In genomic region chr10:71848325-71849277, GRCh38 we compare ENCODE assay signal across 11 cellular contexts. TPM values are rescaled to one million over a fixed set of nuclear protein-coding genes. Genes with fewer than 3 reads are reported as not detected.
DNase-seq lines count a peak whose midpoint lies in the region; ATAC-seq and TF ChIP-seq lines count a peak whose summit lies in the region.
"Had no signal": no experiment of that assay in that cellular context is flagged by ENCODE, and none has a peak within 500 bp of the region (broad histone marks: within the 10 kb centered on the region; RNA-seq: fewer than 3 reads in every experiment).

No MANE protein-coding gene starts in this region.

- H3K36me3 Mint-ChIP-seq in natural killer cell treated with Interleukin-12 subunit alpha and Interleukin-12 subunit beta and Interleukin-15 and Interleukin-18, amount 100 ng/mL, for 72 hours, result no peaks in the 10 kb centered on the region

- 84 to 86% methylated on average over 10 to 11 of the region's 11 CpGs for whole genome bisulfite sequencing in ectodermal cell, 2 experiments

- no peak for ATAC-seq in natural killer cell treated with Interleukin-12 subunit alpha and Interleukin-12 subunit beta and Interleukin-15 and Interleukin-18, amount 100 ng/mL, for 72 hours
- no peak for ATAC-seq in GM18907 (IDR thresholded peaks at IDR 0.05; ENCODE audit: unreplicated experiment)
- ATAC-seq: pancreas had no signal

- H3K27me3 ChIP-seq in AG04450 (ENCODE audit: control insufficient read depth, insufficient read depth, low read length) (no peaks in the 10 kb centered on the region), ectodermal cell (ENCODE audit: control insufficient read depth, insufficient read depth, low read length, poor library complexity, severe bottlenecking) (no peaks in the 10 kb centered on the region)
- H3K27me3 ChIP-seq: pancreas, tibial artery had no signal

- no peaks in the 10 kb centered on the region for H3K9me3 Mint-ChIP-seq in natural killer cell treated with Interleukin-12 subunit alpha and Interleukin-12 subunit beta and Interleukin-15 and Interleukin-18, amount 100 ng/mL, for 72 hours

- no peaks in the 10 kb centered on the region for H3K27me3 Mint-ChIP-seq in natural killer cell treated with Interleukin-12 subunit alpha and Interleukin-12 subunit beta and Interleukin-15 and Interleukin-18, amount 100 ng/mL, for 72 hours

- no peaks in the 10 kb centered on the region for H3K36me3 ChIP-seq in ectodermal cell (ENCODE audit: control insufficient read depth, insufficient read depth, low read length)
- H3K36me3 ChIP-seq: pancreas, tibial artery had no signal

- CTCF ChIA-PET in AG04450 (lab: Charles Lee), result interaction anchor here (0.7 kb wide), 1 partner anchor 330 kb away, joined by 4 read pairs; no protein-coding TSS in a partner anchor

- TF ChIP-seq CTCF in AG04450 (IDR thresholded peaks at IDR 0.05; ENCODE audit: low read depth, low read length), result no peak

- H3K27ac Mint-ChIP-seq in natural killer cell treated with Interleukin-12 subunit alpha and Interleukin-12 subunit beta and Interleukin-15 and Interleukin-18, amount 100 ng/mL, for 72 hours, result peak overlapping the region in 1 of 2 donors; percentile 37

- H3K27ac ChIP-seq in AG04450 (ENCODE audit: low read depth, low read length), result no peak overlapping the region
- no peak overlapping the region for H3K27ac ChIP-seq in ectodermal cell (ENCODE audit: insufficient read depth, low read depth, low read length, poor library complexity, severe bottlenecking)
- H3K27ac ChIP-seq: tibial artery had no signal

- DNase-seq in AG04450 (ENCODE audit: low read depth, low spot score) (no peak), M059J (ENCODE audit: low read depth) (peak; percentile 52), NCI-H82 (lab: John Stamatoyannopoulos, UW) (no peak), epidermal melanocyte (ENCODE audit: insufficient read length, low spot score) (no peak)
- DNase-seq in natural killer cell treated with Interleukin-12 subunit alpha and Interleukin-12 subunit beta and Interleukin-15 and Interleukin-18, amount 100 ng/mL, for 72 hours (ENCODE audit: low spot score), result no peak
- DNase-seq in effector CD4-positive, alpha-beta T cell, result no peak
- DNase-seq: GF-D8, tibial artery had no signal

- H3K4me1 Mint-ChIP-seq in natural killer cell treated with Interleukin-12 subunit alpha and Interleukin-12 subunit beta and Interleukin-15 and Interleukin-18, amount 100 ng/mL, for 72 hours (ENCODE audit: low read depth in 2 of 2), result peaks cover 46 to 66% of the 10 kb centered on the region in 2 donors

- H3K4me3 Mint-ChIP-seq in natural killer cell treated with Interleukin-12 subunit alpha and Interleukin-12 subunit beta and Interleukin-15 and Interleukin-18, amount 100 ng/mL, for 72 hours, result peak overlapping the region; percentile 36

- H3K4me3 ChIP-seq in AG04450 (ENCODE audit: low read depth, low read length) (peak overlapping the region; percentile 18), ectodermal cell (ENCODE audit: insufficient read depth, low read depth, low read length) (peak overlapping the region; percentile 11)

- peaks cover 16% of the 10 kb centered on the region for H3K4me1 ChIP-seq in ectodermal cell (ENCODE audit: control insufficient read depth, insufficient read depth, low read length)

- H3K9me3 ChIP-seq in AG04450 (ENCODE audit: control insufficient read depth, insufficient read depth, low read length), result peaks cover 4% of the 10 kb centered on the region; the same call in 1 of the 2 replicates
- no peaks in the 10 kb centered on the region for H3K9me3 ChIP-seq in ectodermal cell (ENCODE audit: control insufficient read depth, low read length)
- H3K9me3 ChIP-seq: pancreas, tibial artery had no signal

- POLR2A ChIA-PET in AG04450 (lab: Yijun Ruan, JAX), result no interaction called here

RNA-seq across cellular contexts. Expression of gene PSAP, which starts 2.5 kb away (rescaled TPM):
- polyA plus RNA-seq in AG04450 (2011; rRNA removed), result 1,594 and 1,626 TPM in 2 replicates
- polyA minus RNA-seq in AG04450 (2011; rRNA and poly(A)+ RNA removed), result 458 and 576 TPM in 2 replicates
- 359 and 530 TPM in 2 replicates for total RNA-seq in M059J (2014; rRNA removed; shearing (Covaris generic))
- polyA plus RNA-seq in ectodermal cell (2013, experiment 1 of 4), result 708 TPM
- polyA plus RNA-seq in ectodermal cell (2013, experiment 2 of 4), result 724 TPM
- 551 TPM for polyA plus RNA-seq in ectodermal cell (2013, experiment 3 of 4)
- 643 TPM for polyA plus RNA-seq in ectodermal cell (2013, experiment 4 of 4)
- total RNA-seq in natural killer cell treated with Interleukin-12 subunit alpha and Interleukin-12 subunit beta and Interleukin-15 and Interleukin-18, amount 100 ng/mL, for 72 hours, result 100 to 1,000 TPM; 136 to 207 TPM
